ENCODE assay signal across 22 cellular contexts in the genomic region with DNA sequence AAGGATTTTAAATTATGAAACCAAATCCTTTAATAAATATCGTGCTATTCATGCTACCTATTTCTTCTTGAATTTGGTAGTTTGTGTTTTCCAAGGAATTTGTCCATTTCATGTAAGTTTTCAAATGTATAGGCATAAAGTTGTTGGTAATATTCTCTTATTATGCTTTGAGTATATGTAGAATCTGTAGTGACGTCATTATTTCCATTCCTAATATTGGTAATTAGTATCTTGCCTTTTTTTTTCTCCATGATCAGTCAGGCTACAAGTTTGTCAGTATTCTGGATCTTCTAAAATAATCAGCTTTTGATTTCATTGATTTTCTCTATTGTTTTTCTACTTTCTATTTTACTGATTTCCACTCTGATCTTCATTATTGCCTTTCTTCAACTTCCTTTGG.
"Had no signal": no experiment of that assay in that cellular context is flagged by ENCODE, and none has a peak within 500 bp of the region (broad histone marks: within the 10 kb centered on the region; RNA-seq: fewer than 3 reads in every experiment).

No MANE protein-coding gene starts in this region.

- H3K4me3 ChIP-seq: esophagus squamous epithelium, gastroesophageal sphincter, mucosa of descending colon, pancreas, smooth muscle cell, testis, tibial nerve, upper lobe of right lung, vagina had no signal

- H3K36me3 ChIP-seq: esophagus squamous epithelium, gastroesophageal sphincter, pancreas, tibial nerve, upper lobe of right lung, vagina had no signal

- H3K4me1 ChIP-seq: esophagus squamous epithelium, pancreas, testis, tibial nerve, upper lobe of right lung, vagina had no signal

- H3K27me3 ChIP-seq: esophagus squamous epithelium, gastroesophageal sphincter, pancreas, testis, tibial nerve, upper lobe of right lung, vagina had no signal

- DNase-seq: effector memory CD8-positive, alpha-beta T cell; esophagus squamous epithelium; foreskin fibroblast; glutamatergic neuron; islet precursor cell; mammary epithelial cell; mucosa of descending colon; natural killer cell; nucleus accumbens; pancreas; right cardiac atrium; stimulated activated CD4-positive, alpha-beta T cell treated with anti-CD3 and anti-CD28 coated beads, Interleukin-4, amount 100 ng/mL, for 1 hour; stimulated activated CD8-positive, alpha-beta memory T cell treated with anti-CD3 and anti-CD28 coated beads, Interleukin-4, amount 100 ng/mL, for 48 hours; stimulated activated naive CD8-positive, alpha-beta T cell treated with anti-CD3 and anti-CD28 coated beads, Interleukin-15, amount 100 ng/mL, for 72 hours; testis; upper lobe of right lung had no signal

- H3K4me2 ChIP-seq: smooth muscle cell had no signal

- H3K27ac ChIP-seq: esophagus squamous epithelium, gastroesophageal sphincter, pancreas, testis, tibial nerve, upper lobe of right lung, vagina had no signal

- ATAC-seq: effector memory CD8-positive, alpha-beta T cell; gastroesophageal sphincter; left lobe of liver; mucosa of descending colon; natural killer cell; pancreas; right cardiac atrium; stimulated activated effector memory CD8-positive, alpha-beta T cell treated with anti-CD3 and anti-CD28 coated beads, Interleukin-12 subunit alpha, Interleukin-12 subunit beta, amount 100 ng/mL, for 72 hours; stimulated activated naive CD8-positive, alpha-beta T cell treated with anti-CD3 and anti-CD28 coated beads, Interleukin-15, amount 100 ng/mL, for 72 hours; upper lobe of right lung had no signal

- H3K9me3 ChIP-seq: esophagus squamous epithelium, gastroesophageal sphincter, mucosa of descending colon, pancreas, testis had no signal
